Comparison of ENCODE assay signal across 9 cellular contexts in genomic region chr9:21974230-21974541, GRCh38. TPM values are rescaled to one million over a fixed set of nuclear protein-coding genes. Genes with fewer than 3 reads are reported as not detected.
A peak's percentile ranks its signal among the peaks of the same experiment; 100 is the strongest.
DNase-seq lines count a peak whose midpoint lies in the region; ATAC-seq and TF ChIP-seq lines count a peak whose summit lies in the region.
"Had no signal": no experiment of that assay in that cellular context is flagged by ENCODE, and none has a peak within 500 bp of the region (broad histone marks: within the 10 kb centered on the region; RNA-seq: fewer than 3 reads in every experiment).

No MANE protein-coding gene starts in this region.

- no peak overlapping the region for H3K27ac ChIP-seq in left ventricle myocardium inferior (replicated peaks)
- no peak overlapping the region for H3K27ac ChIP-seq in upper lobe of right lung
- H3K27ac ChIP-seq: upper lobe of left lung had no signal

- H3K4me1 Mint-ChIP-seq in activated T-helper 1 cell treated with anti-CD3 and anti-CD28 coated beads, Interleukin-12 subunit alpha, Interleukin-12 subunit beta, Interleukin-2, Interleukin-4 antibody, amounts not matched to agents 30 ng/mL and 10 ng/mL and 1 ng/mL, durations not matched to agents 14 hours and 24 hours and 36 hours (ENCODE audit: low read depth): peaks cover 35% of the 10 kb centered on the region
- H3K4me1 Mint-ChIP-seq in immature natural killer cell: peaks cover 19 to 27% of the 10 kb centered on the region in 2 donors

- intact Hi-C loops in left ventricle myocardium inferior (cut with micrococcal nuclease): no loop called here
- intact Hi-C loops in left cardiac atrium (cut with DNase I): no loop called here
- intact Hi-C loops in activated T-helper 1 cell treated with anti-CD3 and anti-CD28 coated beads, Interleukin-12 subunit alpha, Interleukin-12 subunit beta, Interleukin-2, Interleukin-4 antibody, amounts not matched to agents 30 ng/mL and 10 ng/mL and 1 ng/mL, durations not matched to agents 14 hours and 24 hours and 36 hours (cut with micrococcal nuclease): loop anchor here (2.0 to 10.0 kb wide), 3 partner anchors 17 to 569 kb away; partner anchors contain the start of gene IFNA8
- intact Hi-C loops in upper lobe of right lung (cut with DNase I): no loop called here
- intact Hi-C loops in posterior vena cava (cut with DNase I): no loop called here

- ATAC-seq in left cardiac atrium: no peak
- ATAC-seq in upper lobe of right lung: no peak
- ATAC-seq in GM19467 (IDR thresholded peaks at IDR 0.05; ENCODE audit: unreplicated experiment): no peak

- peaks cover 7% of the 10 kb centered on the region for H3K36me3 Mint-ChIP-seq in activated T-helper 1 cell treated with anti-CD3 and anti-CD28 coated beads, Interleukin-12 subunit alpha, Interleukin-12 subunit beta, Interleukin-2, Interleukin-4 antibody, amounts not matched to agents 30 ng/mL and 10 ng/mL and 1 ng/mL, durations not matched to agents 14 hours and 24 hours and 36 hours (ENCODE audit: low read depth)
- H3K36me3 Mint-ChIP-seq in immature natural killer cell: peaks cover 0 to 4% (median 0%) of the 10 kb centered on the region in 3 donors

- H3K4me1 ChIP-seq in left ventricle myocardium inferior: peaks cover 23% of the 10 kb centered on the region
- peaks cover 9% of the 10 kb centered on the region for H3K4me1 ChIP-seq in upper lobe of right lung

- peak overlapping the region; percentile 86 for H3K4me3 Mint-ChIP-seq in activated T-helper 1 cell treated with anti-CD3 and anti-CD28 coated beads, Interleukin-12 subunit alpha, Interleukin-12 subunit beta, Interleukin-2, Interleukin-4 antibody, amounts not matched to agents 30 ng/mL and 10 ng/mL and 1 ng/mL, durations not matched to agents 14 hours and 24 hours and 36 hours
- peak overlapping the region; percentile 73 to 86 (median 80) for H3K4me3 Mint-ChIP-seq in immature natural killer cell

- peaks cover 4% of the 10 kb centered on the region for H3K9me3 Mint-ChIP-seq in activated T-helper 1 cell treated with anti-CD3 and anti-CD28 coated beads, Interleukin-12 subunit alpha, Interleukin-12 subunit beta, Interleukin-2, Interleukin-4 antibody, amounts not matched to agents 30 ng/mL and 10 ng/mL and 1 ng/mL, durations not matched to agents 14 hours and 24 hours and 36 hours
- peaks cover 0 to 21% (median 2%) of the 10 kb centered on the region in 6 donors for H3K9me3 Mint-ChIP-seq in immature natural killer cell

- peak overlapping the region; percentile 62 for H3K27ac Mint-ChIP-seq in activated T-helper 1 cell treated with anti-CD3 and anti-CD28 coated beads, Interleukin-12 subunit alpha, Interleukin-12 subunit beta, Interleukin-2, Interleukin-4 antibody, amounts not matched to agents 30 ng/mL and 10 ng/mL and 1 ng/mL, durations not matched to agents 14 hours and 24 hours and 36 hours
- no peak overlapping the region for H3K27ac Mint-ChIP-seq in immature natural killer cell

- no peaks in the 10 kb centered on the region for H3K36me3 ChIP-seq in left ventricle myocardium inferior
- H3K36me3 ChIP-seq in upper lobe of right lung: no peaks in the 10 kb centered on the region
- H3K36me3 ChIP-seq: upper lobe of left lung had no signal

- DNase-seq in left ventricle myocardium inferior (no peak), left cardiac atrium (no peak), immature natural killer cell (no peak), upper lobe of right lung (no peak), ACHN (no peak), posterior vena cava (ENCODE audit: low spot score) (no peak)
- DNase-seq in activated T-helper 1 cell treated with anti-CD3 and anti-CD28 coated beads, Interleukin-12 subunit alpha, Interleukin-12 subunit beta, Interleukin-2, Interleukin-4 antibody, amounts not matched to agents 30 ng/mL and 10 ng/mL and 1 ng/mL, durations not matched to agents 14 hours and 24 hours and 36 hours (ENCODE audit: low spot score): no peak

- H3K27me3 Mint-ChIP-seq in activated T-helper 1 cell treated with anti-CD3 and anti-CD28 coated beads, Interleukin-12 subunit alpha, Interleukin-12 subunit beta, Interleukin-2, Interleukin-4 antibody, amounts not matched to agents 30 ng/mL and 10 ng/mL and 1 ng/mL, durations not matched to agents 14 hours and 24 hours and 36 hours (ENCODE audit: insufficient read depth): peaks cover 91% of the 10 kb centered on the region
- H3K27me3 Mint-ChIP-seq in immature natural killer cell (ENCODE audit: low read depth in 3 of 3): peaks cover 45 to 82% (median 54%) of the 10 kb centered on the region in 3 donors

- in situ Hi-C loops in ACHN (cut with HindIII; ENCODE audit: low pct_ligation_motif_present, low pct_unique_long_range_greater_than_20kb, low sequenced_read_pairs): no loop called here

- H3K4me3 ChIP-seq in left ventricle myocardium inferior (peak overlapping the region; percentile 63), upper lobe of right lung (peak overlapping the region; percentile 52)

- peaks cover 100% of the 10 kb centered on the region for H3K27me3 ChIP-seq in left ventricle myocardium inferior (ENCODE audit: low read depth)
- H3K27me3 ChIP-seq in upper lobe of right lung: peaks cover 98% of the 10 kb centered on the region

- TF ChIP-seq CTCF in left ventricle myocardium inferior (IDR thresholded peaks at IDR 0.05; ENCODE audit: borderline replicate concordance): no peak
- no peak for TF ChIP-seq CTCF in upper lobe of right lung (IDR thresholded peaks at IDR 0.05)

- H3K9me3 ChIP-seq in left ventricle myocardium inferior (replicated peaks): no peaks in the 10 kb centered on the region
- H3K9me3 ChIP-seq in upper lobe of right lung: no peaks in the 10 kb centered on the region
- H3K9me3 ChIP-seq: upper lobe of left lung had no signal

RNA-seq across cellular contexts. Expression of gene CDKN2A, which starts 20.0 kb away (rescaled TPM):
- total RNA-seq in left ventricle myocardium inferior: 0.30 TPM
- total RNA-seq in left cardiac atrium: under 1 TPM in 1 of 2 donors, not detected in 1; 0.24 TPM
- 5.0 and 5.4 TPM in 2 replicates for total RNA-seq in activated T-helper 1 cell treated with anti-CD3 and anti-CD28 coated beads, Interleukin-12 subunit alpha, Interleukin-12 subunit beta, Interleukin-2, Interleukin-4 antibody, amounts not matched to agents 30 ng/mL and 10 ng/mL and 1 ng/mL, durations not matched to agents 14 hours and 24 hours and 36 hours
- 1 to 10 TPM; 2.3 to 8.3 (median 2.6) TPM for polyA plus RNA-seq in immature natural killer cell
- total RNA-seq in upper lobe of right lung: 5.1 TPM
- 1 to 10 TPM in 1 of 2 donors, under 1 TPM in 1; 0.81 to 1.4 TPM for total RNA-seq in posterior vena cava

RNA-seq across cellular contexts. Expression of gene CDKN2B-AS1, which starts 20.4 kb away (rescaled TPM):
- 0.30 TPM for total RNA-seq in left ventricle myocardium inferior
- total RNA-seq in left cardiac atrium: under 1 TPM in 1 of 2 donors, not detected in 1; 0.13 TPM
- total RNA-seq in activated T-helper 1 cell treated with anti-CD3 and anti-CD28 coated beads, Interleukin-12 subunit alpha, Interleukin-12 subunit beta, Interleukin-2, Interleukin-4 antibody, amounts not matched to agents 30 ng/mL and 10 ng/mL and 1 ng/mL, durations not matched to agents 14 hours and 24 hours and 36 hours: 1.2 and 1.4 TPM in 2 replicates
- under 1 TPM in 1 of 3 donors, not detected in 2; 0.55 TPM for polyA plus RNA-seq in immature natural killer cell
- total RNA-seq in upper lobe of right lung: 2.3 TPM
- total RNA-seq in posterior vena cava: under 1 TPM; 0.65 to 1.00 TPM

RNA-seq across cellular contexts. Expression of gene CDKN2B, which starts 34.9 kb away (rescaled TPM):
- total RNA-seq in left ventricle myocardium inferior (0.82 TPM), left cardiac atrium (1 to 10 TPM; 3.6 to 7.9 TPM), upper lobe of right lung (31.3 TPM), posterior vena cava (1 to 10 TPM; 7.1 to 8.2 TPM)
- total RNA-seq in activated T-helper 1 cell treated with anti-CD3 and anti-CD28 coated beads, Interleukin-12 subunit alpha, Interleukin-12 subunit beta, Interleukin-2, Interleukin-4 antibody, amounts not matched to agents 30 ng/mL and 10 ng/mL and 1 ng/mL, durations not matched to agents 14 hours and 24 hours and 36 hours: 0.73 and 0.76 TPM in 2 replicates
- under 1 TPM in 2 of 3 donors, not detected in 1; 0.40 to 0.50 TPM for polyA plus RNA-seq in immature natural killer cell
